In the genomic region with DNA sequence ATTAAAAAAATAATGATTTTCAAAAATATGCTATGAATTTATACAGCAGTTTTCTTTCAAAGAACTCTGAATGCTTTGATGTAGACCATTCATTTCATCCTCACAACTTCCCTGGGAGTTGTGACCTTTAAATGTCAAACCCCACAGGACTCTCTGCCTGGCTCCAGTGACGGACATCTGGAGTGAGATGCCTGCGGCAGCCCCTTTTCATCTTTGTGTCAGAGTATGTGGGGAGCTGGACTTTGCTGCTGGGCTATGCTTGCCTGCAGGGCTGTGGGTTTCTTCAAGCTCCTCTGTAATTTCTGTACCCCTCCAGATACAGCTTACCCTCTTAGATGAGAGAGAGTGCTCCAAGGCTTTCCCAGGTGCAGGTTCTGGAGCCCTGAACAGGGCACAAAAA, we compare ENCODE assay signal across 35 cellular contexts.
"Had no signal": no experiment of that assay in that cellular context is flagged by ENCODE, and none has a peak within 500 bp of the region (broad histone marks: within the 10 kb centered on the region; RNA-seq: fewer than 3 reads in every experiment).

No MANE protein-coding gene starts in this region.

- H3K36me3 ChIP-seq: ascending aorta, cardiac muscle cell had no signal

- H3K9me3 Mint-ChIP-seq: activated B cell treated with CpG ODN at 0.5 μM for 24 hours; activated CD4-positive, alpha-beta memory T cell treated with anti-CD3 and anti-CD28 coated beads for 36 hours; activated T-cell treated with anti-CD3 and anti-CD28 coated beads, Interleukin-2, amount 50 U/mL, for 4 hours; brain; central memory CD8-positive, alpha-beta T cell; T-helper 2 cell treated with Interferon-gamma antibody and Interleukin-4, amounts not matched to agents 5 μg/mL and 100 μg/mL, for 36 hours had no signal

- H3K4me3 Mint-ChIP-seq: activated B cell treated with CpG ODN at 0.5 μM for 24 hours; activated CD4-positive, alpha-beta memory T cell treated with anti-CD3 and anti-CD28 coated beads for 36 hours; activated CD4-positive, alpha-beta T cell treated with anti-CD3 and anti-CD28 coated beads, Interleukin-2, amount 10 ng/mL, durations not matched to agents 24 days and 14 days; activated CD8-positive, alpha-beta T cell treated with anti-CD3 and anti-CD28 coated beads for 36 hours; activated naive CD4-positive, alpha-beta T cell treated with anti-CD3 and anti-CD28 coated beads, Interleukin-2, amount 10 ng/mL, durations not matched to agents 7 days and 5 days; activated naive CD4-positive, alpha-beta T cell treated with anti-CD3 and anti-CD28 coated beads, Interleukin-2, amount 50 U/mL, for 24 hours; activated naive CD8-positive, alpha-beta T cell; activated naive CD8-positive, alpha-beta T cell treated with anti-CD3 and anti-CD28 coated beads, Interleukin-2, amount 10 ng/mL, durations not matched to agents 7 days and 5 days; activated naive CD8-positive, alpha-beta T cell treated with anti-CD3 and anti-CD28 coated beads, Interleukin-2, amount 50 U/mL, for 24 hours; activated T-cell treated with anti-CD3 and anti-CD28 coated beads, Interleukin-2, amount 50 U/mL, for 4 hours; brain; central memory CD8-positive, alpha-beta T cell; T-helper 1 cell treated with Interleukin-12 subunit alpha and Interleukin-12 subunit beta and Interleukin-4 antibody, amounts not matched to agents 30 μg/mL and 1 μg/mL, for 36 hours; T-helper 2 cell treated with Interferon-gamma antibody and Interleukin-4, amounts not matched to agents 5 μg/mL and 100 μg/mL, for 36 hours had no signal

- H3K27ac ChIP-seq: ascending aorta, cardiac muscle cell, VCaP had no signal

- H3K4me1 Mint-ChIP-seq: brain had no signal

- ATAC-seq: activated CD8-positive, alpha-beta T cell treated with anti-CD3 and anti-CD28 coated beads for 36 hours; activated naive CD8-positive, alpha-beta T cell treated with anti-CD3 and anti-CD28 coated beads, Interleukin-2, amount 50 U/mL, for 24 hours; activated T-cell treated with anti-CD3 and anti-CD28 coated beads, Interleukin-2, amount 50 U/mL, for 4 hours had no signal

- H3K27me3 ChIP-seq: ascending aorta, cardiac muscle cell had no signal

- H3K27me3 Mint-ChIP-seq: activated B cell treated with CpG ODN at 0.5 μM for 24 hours; activated CD4-positive, alpha-beta memory T cell treated with anti-CD3 and anti-CD28 coated beads for 36 hours; activated CD4-positive, alpha-beta T cell treated with anti-CD3 and anti-CD28 coated beads, Interleukin-2, amount 10 ng/mL, durations not matched to agents 24 days and 14 days; activated CD8-positive, alpha-beta T cell treated with anti-CD3 and anti-CD28 coated beads for 36 hours; activated naive CD4-positive, alpha-beta T cell treated with anti-CD3 and anti-CD28 coated beads, Interleukin-2, amount 50 U/mL, for 24 hours; activated naive CD8-positive, alpha-beta T cell; activated naive CD8-positive, alpha-beta T cell treated with anti-CD3 and anti-CD28 coated beads, Interleukin-2, amount 10 ng/mL, durations not matched to agents 7 days and 5 days; activated naive CD8-positive, alpha-beta T cell treated with anti-CD3 and anti-CD28 coated beads, Interleukin-2, amount 50 U/mL, for 24 hours; central memory CD8-positive, alpha-beta T cell had no signal

- DNase-seq: activated B cell treated with CpG ODN at 0.5 μM for 24 hours; activated CD4-positive, alpha-beta memory T cell treated with anti-CD3 and anti-CD28 coated beads for 36 hours; activated CD4-positive, alpha-beta T cell treated with anti-CD3 and anti-CD28 coated beads for 4 hours; activated CD4-positive, alpha-beta T cell treated with anti-CD3 and anti-CD28 coated beads, Interleukin-2, amount 10 ng/mL, durations not matched to agents 24 days and 14 days; activated CD4-positive, alpha-beta T cell treated with anti-CD3 and anti-CD28 coated beads, Interleukin-2, amount 50 U/mL, for 1 hour; activated CD4-positive, alpha-beta T cell treated with anti-CD3 and anti-CD28 coated beads, Interleukin-2, amount 50 U/mL, for 4 hours; activated CD4-positive, CD25-positive, alpha-beta regulatory T cell treated with anti-CD3 and anti-CD28 coated beads, Interleukin-2, amount 50 U/mL, for 72 hours; activated CD8-positive, alpha-beta memory T cell treated with anti-CD3 and anti-CD28 coated beads, Interleukin-2, amount 50 U/mL, for 4 hours; activated CD8-positive, alpha-beta T cell treated with anti-CD3 and anti-CD28 coated beads for 36 hours; activated effector memory CD4-positive, alpha-beta T cell treated with Interleukin-2 at 50 U/mL for 16 hours; activated gamma-delta T cell; activated naive CD4-positive, alpha-beta T cell treated with anti-CD3 and anti-CD28 coated beads, Interleukin-2, amount 10 ng/mL, durations not matched to agents 7 days and 5 days; activated naive CD4-positive, alpha-beta T cell treated with Interleukin-2 at 50 U/mL for 16 hours; activated naive CD8-positive, alpha-beta T cell treated with anti-CD3 and anti-CD28 coated beads, Interleukin-2, amount 10 ng/mL, durations not matched to agents 7 days and 5 days; activated naive CD8-positive, alpha-beta T cell treated with anti-CD3 and anti-CD28 coated beads, Interleukin-2, amount 50 U/mL, for 24 hours; activated T-cell treated with anti-CD3 and anti-CD28 coated beads for 4 hours; activated T-cell treated with anti-CD3 and anti-CD28 coated beads, Interleukin-2, amount 50 U/mL, for 1 hour; activated T-cell treated with anti-CD3 and anti-CD28 coated beads, Interleukin-2, amount 50 U/mL, for 4 hours; amygdala; anterior cingulate cortex; caudate nucleus; cerebellar nuclear complex; T-helper 1 cell; T-helper 2 cell; T-helper 9 cell had no signal

- H3K4me3 ChIP-seq: ascending aorta, cardiac muscle cell had no signal

- H3K9me3 ChIP-seq: ascending aorta had no signal

- H3K27ac Mint-ChIP-seq: activated B cell treated with CpG ODN at 0.5 μM for 24 hours; activated CD4-positive, alpha-beta memory T cell treated with anti-CD3 and anti-CD28 coated beads for 36 hours; activated CD4-positive, alpha-beta T cell treated with anti-CD3 and anti-CD28 coated beads, Interleukin-2, amount 10 ng/mL, durations not matched to agents 24 days and 14 days; activated CD8-positive, alpha-beta T cell treated with anti-CD3 and anti-CD28 coated beads for 36 hours; activated naive CD4-positive, alpha-beta T cell treated with anti-CD3 and anti-CD28 coated beads, Interleukin-2, amount 10 ng/mL, durations not matched to agents 7 days and 5 days; activated naive CD8-positive, alpha-beta T cell; activated naive CD8-positive, alpha-beta T cell treated with anti-CD3 and anti-CD28 coated beads, Interleukin-2, amount 10 ng/mL, durations not matched to agents 7 days and 5 days; activated naive CD8-positive, alpha-beta T cell treated with anti-CD3 and anti-CD28 coated beads, Interleukin-2, amount 50 U/mL, for 24 hours; activated T-helper 2 cell treated with anti-CD3 and anti-CD28 coated beads, Interferon-gamma antibody, Interleukin-2, Interleukin-4, amounts not matched to agents 10 μg/mL and 5 μg/mL and 100 μg/mL, durations not matched to agents 14 hours and 24 hours and 36 hours; T-helper 1 cell treated with Interleukin-12 subunit alpha and Interleukin-12 subunit beta and Interleukin-4 antibody, amounts not matched to agents 30 μg/mL and 1 μg/mL, for 36 hours; T-helper 2 cell treated with Interferon-gamma antibody and Interleukin-4, amounts not matched to agents 5 μg/mL and 100 μg/mL, for 36 hours had no signal

- H3K36me3 Mint-ChIP-seq: activated CD4-positive, alpha-beta memory T cell treated with anti-CD3 and anti-CD28 coated beads for 36 hours; activated naive CD4-positive, alpha-beta T cell treated with anti-CD3 and anti-CD28 coated beads, Interleukin-2, amount 50 U/mL, for 24 hours; brain had no signal

- H3K4me1 ChIP-seq: ascending aorta had no signal
